15 cellular contexts compared by ENCODE assay signal in the genomic region with DNA sequence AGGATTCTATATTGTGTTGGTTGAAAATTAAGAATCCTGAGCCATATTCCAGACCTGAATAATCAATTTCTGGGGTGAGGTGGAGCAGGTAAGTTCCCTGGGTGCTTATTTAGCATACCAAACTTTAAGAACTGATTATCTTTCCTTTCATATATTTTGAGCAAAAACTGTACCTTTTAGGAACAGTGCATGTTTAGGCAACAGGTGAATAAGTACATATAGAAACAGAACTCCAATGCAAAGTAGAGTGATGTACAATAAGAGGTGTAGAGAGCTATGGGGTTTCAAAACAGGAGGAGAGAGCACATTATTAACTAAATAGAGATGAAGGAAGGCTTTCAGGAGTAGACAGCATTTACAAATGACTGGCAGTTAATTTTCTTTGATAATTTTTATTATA. TPM values are rescaled to one million over a fixed set of nuclear protein-coding genes. Genes with fewer than 3 reads are reported as not detected.
DNase-seq lines count a peak whose midpoint lies in the region; ATAC-seq lines count a peak whose summit lies in the region.
"Had no signal": no experiment of that assay in that cellular context is flagged by ENCODE, and none has a peak within 500 bp of the region (broad histone marks: within the 10 kb centered on the region; RNA-seq: fewer than 3 reads in every experiment).

No MANE protein-coding gene starts in this region.

- peak overlapping the region; percentile 3 for H3K27ac Mint-ChIP-seq in T-helper 1 cell treated with Interleukin-12 subunit alpha and Interleukin-12 subunit beta and Interleukin-4 antibody, amounts not matched to agents 30 μg/mL and 1 μg/mL, for 36 hours
- peak overlapping the region; percentile 36 for H3K27ac Mint-ChIP-seq in activated naive CD8-positive, alpha-beta T cell treated with anti-CD3 and anti-CD28 coated beads for 36 hours
- no peak overlapping the region for H3K27ac Mint-ChIP-seq in activated naive CD8-positive, alpha-beta T cell treated with anti-CD3 and anti-CD28 coated beads, Interleukin-2, amount 50 U/mL, for 24 hours
- H3K27ac Mint-ChIP-seq in effector memory CD8-positive, alpha-beta T cell = peak overlapping the region; percentile 12 to 87
- no peak overlapping the region for H3K27ac Mint-ChIP-seq in activated T-helper 2 cell treated with anti-CD3 and anti-CD28 coated beads, Interferon-gamma antibody, Interleukin-2, Interleukin-4, amounts not matched to agents 10 μg/mL and 5 μg/mL and 100 μg/mL, durations not matched to agents 14 hours and 24 hours and 36 hours
- H3K27ac Mint-ChIP-seq: HFFc6 had no signal

- no peak overlapping the region for H3K4ac ChIP-seq in mesendoderm (ENCODE audit: low read depth, low read length)

- no peak overlapping the region for H3K4me3 ChIP-seq in mesendoderm (ENCODE audit: low read length)
- H3K4me3 ChIP-seq: BLaER1, HAP-1 had no signal

- no peak overlapping the region for H4K8ac ChIP-seq in mesendoderm (ENCODE audit: low read depth, low read length)

- H3K4me3 Mint-ChIP-seq in T-helper 1 cell treated with Interleukin-12 subunit alpha and Interleukin-12 subunit beta and Interleukin-4 antibody, amounts not matched to agents 30 μg/mL and 1 μg/mL, for 36 hours = no peak overlapping the region
- no peak overlapping the region for H3K4me3 Mint-ChIP-seq in activated naive CD8-positive, alpha-beta T cell treated with anti-CD3 and anti-CD28 coated beads for 36 hours
- no peak overlapping the region for H3K4me3 Mint-ChIP-seq in activated naive CD8-positive, alpha-beta T cell treated with anti-CD3 and anti-CD28 coated beads, Interleukin-2, amount 50 U/mL, for 24 hours
- no peak overlapping the region for H3K4me3 Mint-ChIP-seq in effector memory CD8-positive, alpha-beta T cell
- no peak overlapping the region for H3K4me3 Mint-ChIP-seq in activated T-helper 2 cell treated with anti-CD3 and anti-CD28 coated beads, Interferon-gamma antibody, Interleukin-2, Interleukin-4, amounts not matched to agents 10 μg/mL and 5 μg/mL and 100 μg/mL, durations not matched to agents 14 hours and 24 hours and 36 hours (ENCODE audit: low read depth)
- H3K4me3 Mint-ChIP-seq: HFFc6 had no signal

- no peaks in the 10 kb centered on the region for H3K27me3 ChIP-seq in mesendoderm (ENCODE audit: insufficient read depth, low read length, poor library complexity)
- H3K27me3 ChIP-seq: BLaER1 had no signal

- no peak overlapping the region for H2BK120ac ChIP-seq in mesendoderm (ENCODE audit: low read depth, low read length)

- H3K36me3 Mint-ChIP-seq in T-helper 1 cell treated with Interleukin-12 subunit alpha and Interleukin-12 subunit beta and Interleukin-4 antibody, amounts not matched to agents 30 μg/mL and 1 μg/mL, for 36 hours (ENCODE audit: low read depth) = peaks cover 29% of the 10 kb centered on the region
- peaks cover 23% of the 10 kb centered on the region for H3K36me3 Mint-ChIP-seq in activated naive CD8-positive, alpha-beta T cell treated with anti-CD3 and anti-CD28 coated beads for 36 hours
- peaks cover 40% of the 10 kb centered on the region for H3K36me3 Mint-ChIP-seq in activated naive CD8-positive, alpha-beta T cell treated with anti-CD3 and anti-CD28 coated beads, Interleukin-2, amount 50 U/mL, for 24 hours (ENCODE audit: low read depth)
- H3K36me3 Mint-ChIP-seq in effector memory CD8-positive, alpha-beta T cell (ENCODE audit: insufficient read depth) = peaks cover 63% of the 10 kb centered on the region
- peaks cover 73% of the 10 kb centered on the region for H3K36me3 Mint-ChIP-seq in activated T-helper 2 cell treated with anti-CD3 and anti-CD28 coated beads, Interferon-gamma antibody, Interleukin-2, Interleukin-4, amounts not matched to agents 10 μg/mL and 5 μg/mL and 100 μg/mL, durations not matched to agents 14 hours and 24 hours and 36 hours (ENCODE audit: low read depth)

- ATAC-seq in activated naive CD8-positive, alpha-beta T cell treated with anti-CD3 and anti-CD28 coated beads, Interleukin-2, amount 50 U/mL, for 24 hours = no peak
- no peak for ATAC-seq in effector memory CD8-positive, alpha-beta T cell (replicated peaks)

- H3K18ac ChIP-seq in mesendoderm (ENCODE audit: low read length) = no peak overlapping the region

- no peaks in the 10 kb centered on the region for H3K79me1 ChIP-seq in mesendoderm (ENCODE audit: low read length)

- H3K9me3 Mint-ChIP-seq in T-helper 1 cell treated with Interleukin-12 subunit alpha and Interleukin-12 subunit beta and Interleukin-4 antibody, amounts not matched to agents 30 μg/mL and 1 μg/mL, for 36 hours = no peaks in the 10 kb centered on the region
- H3K9me3 Mint-ChIP-seq in activated naive CD8-positive, alpha-beta T cell treated with anti-CD3 and anti-CD28 coated beads for 36 hours = no peaks in the 10 kb centered on the region
- H3K9me3 Mint-ChIP-seq in activated naive CD8-positive, alpha-beta T cell treated with anti-CD3 and anti-CD28 coated beads, Interleukin-2, amount 50 U/mL, for 24 hours = no peaks in the 10 kb centered on the region
- no peaks in the 10 kb centered on the region for H3K9me3 Mint-ChIP-seq in effector memory CD8-positive, alpha-beta T cell
- H3K9me3 Mint-ChIP-seq in activated T-helper 2 cell treated with anti-CD3 and anti-CD28 coated beads, Interferon-gamma antibody, Interleukin-2, Interleukin-4, amounts not matched to agents 10 μg/mL and 5 μg/mL and 100 μg/mL, durations not matched to agents 14 hours and 24 hours and 36 hours = no peaks in the 10 kb centered on the region
- H3K9me3 Mint-ChIP-seq: HFFc6 had no signal

- H2AK5ac ChIP-seq in mesendoderm (ENCODE audit: low read length) = no peak overlapping the region

- H3K79me2 ChIP-seq in mesendoderm (ENCODE audit: control insufficient read depth, insufficient read depth, low read length) = no peaks in the 10 kb centered on the region

- H3K9ac ChIP-seq in mesendoderm (ENCODE audit: low read length) = no peak overlapping the region
- H3K9ac ChIP-seq: BLaER1 had no signal

- no peak overlapping the region for H2BK15ac ChIP-seq in mesendoderm (replicated peaks; ENCODE audit: low read depth)

- H3K56ac ChIP-seq in mesendoderm (ENCODE audit: low read length) = no peak overlapping the region

- DNase-seq in T-helper 1 cell = no peak
- DNase-seq in activated naive CD8-positive, alpha-beta T cell treated with anti-CD3 and anti-CD28 coated beads for 36 hours = no peak
- no peak for DNase-seq in activated naive CD8-positive, alpha-beta T cell treated with anti-CD3 and anti-CD28 coated beads, Interleukin-2, amount 50 U/mL, for 24 hours
- DNase-seq in effector memory CD8-positive, alpha-beta T cell = no peak
- no peak for DNase-seq in activated T-helper 2 cell treated with anti-CD3 and anti-CD28 coated beads, Interferon-gamma antibody, Interleukin-2, Interleukin-4, amounts not matched to agents 10 μg/mL and 5 μg/mL and 100 μg/mL, durations not matched to agents 14 hours and 24 hours and 36 hours (ENCODE audit: low spot score)
- no peak for DNase-seq in occipital lobe (lab: John Stamatoyannopoulos, UW)
- no peak for DNase-seq in mesendoderm
- DNase-seq: DMS153, DMS79 treated with DMSO at 0.1 percent for 48 hours, EL, HFFc6 had no signal

- H3K27ac ChIP-seq in mesendoderm (ENCODE audit: low read depth, low read length) = no peak overlapping the region
- H3K27ac ChIP-seq: 22Rv1, BLaER1 had no signal

- H3K27me3 Mint-ChIP-seq in T-helper 1 cell treated with Interleukin-12 subunit alpha and Interleukin-12 subunit beta and Interleukin-4 antibody, amounts not matched to agents 30 μg/mL and 1 μg/mL, for 36 hours (ENCODE audit: low read depth) = no peaks in the 10 kb centered on the region
- H3K27me3 Mint-ChIP-seq in activated naive CD8-positive, alpha-beta T cell treated with anti-CD3 and anti-CD28 coated beads for 36 hours = no peaks in the 10 kb centered on the region
- H3K27me3 Mint-ChIP-seq in activated naive CD8-positive, alpha-beta T cell treated with anti-CD3 and anti-CD28 coated beads, Interleukin-2, amount 50 U/mL, for 24 hours = no peaks in the 10 kb centered on the region
- H3K27me3 Mint-ChIP-seq in effector memory CD8-positive, alpha-beta T cell = no peaks in the 10 kb centered on the region
- no peaks in the 10 kb centered on the region for H3K27me3 Mint-ChIP-seq in activated T-helper 2 cell treated with anti-CD3 and anti-CD28 coated beads, Interferon-gamma antibody, Interleukin-2, Interleukin-4, amounts not matched to agents 10 μg/mL and 5 μg/mL and 100 μg/mL, durations not matched to agents 14 hours and 24 hours and 36 hours (ENCODE audit: low read depth)

- H3K36me3 ChIP-seq in mesendoderm (ENCODE audit: control insufficient read depth, insufficient read depth, low read length) = peaks cover 1% of the 10 kb centered on the region

- no peak overlapping the region for H3K4me2 ChIP-seq in mesendoderm (ENCODE audit: low read length)
- H3K4me2 ChIP-seq: BLaER1 had no signal

- no peak overlapping the region for H3K23ac ChIP-seq in mesendoderm (ENCODE audit: low read length)

- H3K4me1 Mint-ChIP-seq in T-helper 1 cell treated with Interleukin-12 subunit alpha and Interleukin-12 subunit beta and Interleukin-4 antibody, amounts not matched to agents 30 μg/mL and 1 μg/mL, for 36 hours (ENCODE audit: low read depth) = peaks cover 12% of the 10 kb centered on the region
- peaks cover 12% of the 10 kb centered on the region for H3K4me1 Mint-ChIP-seq in activated naive CD8-positive, alpha-beta T cell treated with anti-CD3 and anti-CD28 coated beads for 36 hours
- H3K4me1 Mint-ChIP-seq in activated naive CD8-positive, alpha-beta T cell treated with anti-CD3 and anti-CD28 coated beads, Interleukin-2, amount 50 U/mL, for 24 hours = peaks cover 14% of the 10 kb centered on the region
- peaks cover 4 to 6% of the 10 kb centered on the region in 2 donors for H3K4me1 Mint-ChIP-seq in effector memory CD8-positive, alpha-beta T cell (ENCODE audit: low read depth in 2 of 2)
- peaks cover 14% of the 10 kb centered on the region for H3K4me1 Mint-ChIP-seq in activated T-helper 2 cell treated with anti-CD3 and anti-CD28 coated beads, Interferon-gamma antibody, Interleukin-2, Interleukin-4, amounts not matched to agents 10 μg/mL and 5 μg/mL and 100 μg/mL, durations not matched to agents 14 hours and 24 hours and 36 hours (ENCODE audit: low read depth)

- intact Hi-C loops in activated T-helper 2 cell treated with anti-CD3 and anti-CD28 coated beads, Interferon-gamma antibody, Interleukin-2, Interleukin-4, amounts not matched to agents 10 μg/mL and 5 μg/mL and 100 μg/mL, durations not matched to agents 14 hours and 24 hours and 36 hours (cut with micrococcal nuclease) = no loop called here

- H3K4me1 ChIP-seq in mesendoderm (ENCODE audit: control insufficient read depth, low read depth, low read length) = no peaks in the 10 kb centered on the region
- H3K4me1 ChIP-seq: BLaER1 had no signal

- H2BK5ac ChIP-seq in mesendoderm (ENCODE audit: low read length) = no peak overlapping the region

- H4K5ac ChIP-seq in mesendoderm (ENCODE audit: low read length) = no peak overlapping the region

RNA-seq across cellular contexts. Expression of a gene that starts 28.7 kb away (rescaled TPM):
- 10 to 100 TPM; 33.6 to 34.7 TPM for total RNA-seq in activated naive CD8-positive, alpha-beta T cell treated with anti-CD3 and anti-CD28 coated beads for 36 hours
- 58.6 and 60.4 TPM in 2 replicates for total RNA-seq in activated T-helper 2 cell treated with anti-CD3 and anti-CD28 coated beads, Interferon-gamma antibody, Interleukin-2, Interleukin-4, amounts not matched to agents 10 μg/mL and 5 μg/mL and 100 μg/mL, durations not matched to agents 14 hours and 24 hours and 36 hours
- 44.0 TPM for total RNA-seq in occipital lobe
- 35.7 TPM for polyA plus RNA-seq in mesendoderm (2013, experiment 1 of 2)
- 34.8 TPM for polyA plus RNA-seq in mesendoderm (2013, experiment 2 of 2)

RNA-seq across cellular contexts. Expression of a gene that starts 29.1 kb away (rescaled TPM):
- total RNA-seq in activated naive CD8-positive, alpha-beta T cell treated with anti-CD3 and anti-CD28 coated beads for 36 hours = 10 to 100 TPM; 14.9 to 15.7 TPM
- total RNA-seq in activated T-helper 2 cell treated with anti-CD3 and anti-CD28 coated beads, Interferon-gamma antibody, Interleukin-2, Interleukin-4, amounts not matched to agents 10 μg/mL and 5 μg/mL and 100 μg/mL, durations not matched to agents 14 hours and 24 hours and 36 hours = 20.1 and 22.9 TPM in 2 replicates
- total RNA-seq in occipital lobe = 8.6 TPM
- polyA plus RNA-seq in mesendoderm (2013, experiment 1 of 2) = 11.2 TPM
- 11.3 TPM for polyA plus RNA-seq in mesendoderm (2013, experiment 2 of 2)

Comparison
In these comparisons a context has a peak if more than half of its experiments do, and no peak if none do; other contexts are left out.
1. H3K27ac Mint-ChIP-seq: peak in T-helper 1 cell treated with Interleukin-12 subunit alpha and Interleukin-12 subunit beta and Interleukin-4 antibody, amounts not matched to agents 30 μg/mL and 1 μg/mL, for 36 hours (single experiment), activated naive CD8-positive, alpha-beta T cell treated with anti-CD3 and anti-CD28 coated beads for 36 hours (single experiment) and effector memory CD8-positive, alpha-beta T cell (2 of 2); none in activated naive CD8-positive, alpha-beta T cell treated with anti-CD3 and anti-CD28 coated beads, Interleukin-2, amount 50 U/mL, for 24 hours (single experiment) and activated T-helper 2 cell treated with anti-CD3 and anti-CD28 coated beads, Interferon-gamma antibody, Interleukin-2, Interleukin-4, amounts not matched to agents 10 μg/mL and 5 μg/mL and 100 μg/mL, durations not matched to agents 14 hours and 24 hours and 36 hours (single experiment).